In the genomic region with DNA sequence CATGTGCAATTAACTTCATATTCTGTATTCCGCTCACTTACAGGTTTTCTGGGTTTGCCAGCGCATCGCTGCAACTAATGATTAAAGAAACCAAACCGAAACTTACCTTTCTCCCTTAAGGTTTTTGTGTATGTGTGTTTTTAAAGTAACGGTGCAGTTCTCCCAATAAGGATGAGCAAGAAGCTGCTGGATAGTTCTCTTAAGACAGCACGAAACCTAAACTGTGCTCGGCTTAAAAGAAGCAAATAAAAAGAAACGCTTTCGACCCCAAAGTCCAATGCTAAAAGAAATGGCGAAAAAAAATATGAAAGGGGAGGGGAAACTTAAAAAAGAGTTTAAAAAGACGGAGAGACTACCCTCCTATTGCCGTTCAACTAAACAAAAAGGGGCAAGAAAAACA, we compare ENCODE assay signal across 11 cellular contexts. TPM values are rescaled to one million over a fixed set of nuclear protein-coding genes. Genes with fewer than 3 reads are reported as not detected.
DNase-seq lines count a peak whose midpoint lies in the region; ATAC-seq and TF ChIP-seq lines count a peak whose summit lies in the region.
"Had no signal": no experiment of that assay in that cellular context is flagged by ENCODE, and none has a peak within 500 bp of the region (broad histone marks: within the 10 kb centered on the region; RNA-seq: fewer than 3 reads in every experiment).

No MANE protein-coding gene starts in this region.

- H3K27ac Mint-ChIP-seq in mesothelial cell of epicardium: no peak overlapping the region
- H3K27ac Mint-ChIP-seq: nephron had no signal

- no peak overlapping the region for H2AK9ac ChIP-seq in IMR-90 (replicated peaks; ENCODE audit: low read depth, low read length, poor library complexity)

- H3K23ac ChIP-seq in IMR-90 (ENCODE audit: low read depth, low read length): no peak overlapping the region

- CTCF ChIA-PET in IMR-90 (lab: Yijun Ruan, JAX): no interaction called here

- intact Hi-C loops in IMR-90 (cut with micrococcal nuclease): no loop called here
- intact Hi-C loops in breast epithelium (cut with DNase I; ENCODE audit: low total_unique reads): no loop called here

- H3K4me3 ChIP-seq in IMR-90 (ENCODE audit: insufficient read depth, low read depth, low read length): peak overlapping the region; percentile 24
- peak overlapping the region; percentile 40 to 67 (median 49) for H3K4me3 ChIP-seq in breast epithelium
- peak overlapping the region; percentile 40 for H3K4me3 ChIP-seq in kidney epithelial cell (ENCODE audit: low read depth, low read length)
- peak overlapping the region; percentile 53 for H3K4me3 ChIP-seq in suprapubic skin

- WGBS in IMR-90 (ENCODE audit: extremely low coverage in 2 of 2, insufficient read length in 1 of 2), 2 experiments: no CpG with 5 or more reads among the region's 12 CpGs
- 2% methylated on average over 12 of the region's 12 CpGs for WGBS in suprapubic skin

- DNase-seq in IMR-90 (no peak), breast epithelium (ENCODE audit: low spot score in 2 of 2) (no peak), kidney epithelial cell (ENCODE audit: low read depth) (no peak), suprapubic skin (ENCODE audit: low spot score in 2 of 2) (no peak), mesothelial cell of epicardium (ENCODE audit: low spot score in 2 of 2, unreplicated experiment in 2 of 2) (no peak), SW 1271 (lab: John Stamatoyannopoulos, UW) (no peak), DMS 273 treated with DMSO at 0.1 percent for 48 hours (lab: John Stamatoyannopoulos, UW) (no peak)
- DNase-seq in stimulated activated CD4-positive, alpha-beta T cell treated with anti-CD3 and anti-CD28 coated beads, Interleukin-2, amount 100 ng/mL, for 24 hours: no peak
- DNase-seq: NCI-H1105 treated with DMSO at 0.1 percent for 48 hours had no signal

- no peak overlapping the region for H3K18ac ChIP-seq in IMR-90 (ENCODE audit: low read depth, low read length)

- no peak overlapping the region for H2BK15ac ChIP-seq in IMR-90 (ENCODE audit: low read depth, low read length)

- no peak overlapping the region for H2BK20ac ChIP-seq in IMR-90 (ENCODE audit: low read depth, low read length)

- ATAC-seq in IMR-90 (ENCODE audit: low read depth): no peak

- no peak overlapping the region for H4K5ac ChIP-seq in IMR-90 (ENCODE audit: low read depth, low read length)

- no peak overlapping the region for H2AFZ ChIP-seq in IMR-90 (replicated peaks; ENCODE audit: low read length, poor library complexity)

- no peak overlapping the region for H3K56ac ChIP-seq in IMR-90 (ENCODE audit: extremely low read depth, insufficient read depth, low read length)

- H3K4me1 Mint-ChIP-seq in mesothelial cell of epicardium: peaks cover 13% of the 10 kb centered on the region
- H3K4me1 Mint-ChIP-seq: nephron had no signal

- H3K79me1 ChIP-seq in IMR-90 (ENCODE audit: low read depth in 1 of 2, low read length in 2 of 2): no peaks in the 10 kb centered on the region

- no peak overlapping the region for H3K9ac ChIP-seq in IMR-90 (ENCODE audit: low read depth, low read length)

- no peak for TF ChIP-seq RAD21 in IMR-90 (IDR thresholded peaks at IDR 0.05; ENCODE audit: low read length)

- H3K27me3 Mint-ChIP-seq in mesothelial cell of epicardium (ENCODE audit: low read depth): peaks cover 28% of the 10 kb centered on the region

- TF ChIP-seq CTCF in IMR-90 (conservative IDR thresholded peaks at IDR 0.05; ENCODE audit: low read depth, low read length) (no peak), breast epithelium (IDR thresholded peaks at IDR 0.05) (no peak), kidney epithelial cell (IDR thresholded peaks at IDR 0.05; ENCODE audit: insufficient read depth, low read length, poor library complexity, severe bottlenecking) (no peak), suprapubic skin (IDR thresholded peaks at IDR 0.05) (no peak), mesothelial cell of epicardium (IDR thresholded peaks at IDR 0.05; ENCODE audit: unreplicated experiment) (no peak)

- no peaks in the 10 kb centered on the region for H3K9me1 ChIP-seq in IMR-90 (ENCODE audit: insufficient read depth, low read length)

- no peak overlapping the region for H4K91ac ChIP-seq in IMR-90 (ENCODE audit: insufficient read depth, low read depth, low read length)

- H2BK5ac ChIP-seq in IMR-90 (ENCODE audit: low read depth, low read length, poor library complexity, severe bottlenecking): no peak overlapping the region

- no peak overlapping the region for H3K4ac ChIP-seq in IMR-90 (ENCODE audit: low read depth, low read length)

- no peak overlapping the region for H3K4me3 Mint-ChIP-seq in mesothelial cell of epicardium
- H3K4me3 Mint-ChIP-seq: nephron had no signal

- H3K36me3 ChIP-seq in IMR-90 (ENCODE audit: control insufficient read depth, insufficient read depth, low read length) (no peaks in the 10 kb centered on the region), breast epithelium (no peaks in the 10 kb centered on the region), kidney epithelial cell (ENCODE audit: control insufficient read depth, insufficient read depth, low read length) (no peaks in the 10 kb centered on the region), suprapubic skin (no peaks in the 10 kb centered on the region)

- POLR2A ChIA-PET in IMR-90 (lab: Charles Lee; ENCODE audit: unreplicated experiment): no interaction called here

- no peaks in the 10 kb centered on the region for H3K36me3 Mint-ChIP-seq in mesothelial cell of epicardium

- H3K27me3 ChIP-seq in IMR-90 (ENCODE audit: control insufficient read depth, insufficient read depth, low read length) (peaks cover 16% of the 10 kb centered on the region), breast epithelium (peaks cover 6 to 86% of the 10 kb centered on the region in 2 donors), kidney epithelial cell (ENCODE audit: control insufficient read depth, insufficient read depth, low read length) (peaks cover 55% of the 10 kb centered on the region), suprapubic skin (peaks cover 77% of the 10 kb centered on the region)

- BruUV-seq in IMR-90 (replicated peaks; lab: Mats Ljungman, UMichigan): no TSS peak

- H4K20me1 ChIP-seq in IMR-90 (ENCODE audit: insufficient read depth, low read length): no peaks in the 10 kb centered on the region

- TF ChIP-seq POLR2A in IMR-90 (IDR thresholded peaks at IDR 0.05; ENCODE audit: low read depth, low read length) (no peak), breast epithelium (IDR thresholded peaks at IDR 0.05) (no peak), suprapubic skin (IDR thresholded peaks at IDR 0.05) (no peak)

- no peak overlapping the region for H4K8ac ChIP-seq in IMR-90 (ENCODE audit: low read depth in 2 of 2, low read length in 2 of 2)

- H3K27ac ChIP-seq in IMR-90 (ENCODE audit: insufficient read depth, low read length) (no peak overlapping the region), breast epithelium (no peak overlapping the region), suprapubic skin (no peak overlapping the region)
- H3K27ac ChIP-seq: epithelial cell of prostate had no signal

- H3K9me3 ChIP-seq in IMR-90 (ENCODE audit: control insufficient read depth, insufficient read depth, low read length): no peaks in the 10 kb centered on the region; the same call in 1 of the 2 replicates
- no peaks in the 10 kb centered on the region for H3K9me3 ChIP-seq in breast epithelium
- no peaks in the 10 kb centered on the region for H3K9me3 ChIP-seq in suprapubic skin

- no peak overlapping the region for H3K14ac ChIP-seq in IMR-90 (replicated peaks; ENCODE audit: low read depth, low read length)

- H2BK120ac ChIP-seq in IMR-90 (ENCODE audit: low read depth, low read length): no peak overlapping the region

- no peaks in the 10 kb centered on the region for H3K9me3 Mint-ChIP-seq in mesothelial cell of epicardium
- H3K9me3 Mint-ChIP-seq: nephron had no signal

- no peak overlapping the region for H2AK5ac ChIP-seq in IMR-90 (ENCODE audit: low read depth, low read length)

- in situ Hi-C loops in IMR-90 (cut with MboI; ENCODE audit: low sequenced_read_pairs): no loop called here

- no peak for TF ChIP-seq EP300 in suprapubic skin (IDR thresholded peaks at IDR 0.05)

- H3K4me1 ChIP-seq in IMR-90 (ENCODE audit: control insufficient read depth, insufficient read depth, low read length): no peaks in the 10 kb centered on the region
- H3K4me1 ChIP-seq in breast epithelium: peaks cover 0 to 3% of the 10 kb centered on the region in 2 donors
- H3K4me1 ChIP-seq in suprapubic skin: peaks cover 57% of the 10 kb centered on the region

- H3K4me2 ChIP-seq in IMR-90 (ENCODE audit: low read depth, low read length): peak overlapping the region; percentile 69

- dilution Hi-C loops in IMR-90 (cut with HindIII; ENCODE audit: low sequenced_read_pairs, unreplicated experiment): no loop called here

TF ChIP-seq in IMR-90, 13 proteins besides CTCF, POLR2A, EP300 and RAD21 (continues in another document):
- TF ChIP-seq CHD1 (IDR thresholded peaks at IDR 0.05; ENCODE audit: low read depth, low read length) (no peak), USF2 (IDR thresholded peaks at IDR 0.05; ENCODE audit: low read depth, low read length) (no peak), BHLHE40 (IDR thresholded peaks at IDR 0.05; ENCODE audit: low read depth, low read length) (no peak), RCOR1 (IDR thresholded peaks at IDR 0.05; ENCODE audit: insufficient replicate concordance, low read length) (no peak), MAZ (IDR thresholded peaks at IDR 0.05; ENCODE audit: borderline replicate concordance, low read depth, low read length) (no peak)

RNA-seq across cellular contexts. Expression of gene ELAVL2, which starts 0.3 kb away (rescaled TPM):
- total RNA-seq in IMR-90 (2012; rRNA removed): 0.28 and 0.36 TPM in 2 replicates
- 0.04 TPM in 1 of 2 replicates, not detected in the other for polyA plus RNA-seq in IMR-90 (2012; rRNA removed)
- polyA plus RNA-seq in IMR-90 (2012; cell fraction: cytosol; rRNA removed): not detected in 2 replicates
- polyA plus RNA-seq in IMR-90 (2012; cell fraction: nucleus; rRNA removed; ENCODE audit: low replicate concordance): not detected in 2 replicates
- total RNA-seq in breast epithelium: 1 to 10 TPM in 1 of 3 donors, under 1 TPM in 2; 0.59 to 1.1 (median 0.66) TPM
- 0.68 and 0.92 TPM in 2 replicates for total RNA-seq in kidney epithelial cell
- total RNA-seq in suprapubic skin: under 1 TPM; 0.48 to 0.59 (median 0.55) TPM
- 1.1 to 1.4 TPM (median 1.4 TPM) in 3 replicates for total RNA-seq in mesothelial cell of epicardium
